In the genomic region with DNA sequence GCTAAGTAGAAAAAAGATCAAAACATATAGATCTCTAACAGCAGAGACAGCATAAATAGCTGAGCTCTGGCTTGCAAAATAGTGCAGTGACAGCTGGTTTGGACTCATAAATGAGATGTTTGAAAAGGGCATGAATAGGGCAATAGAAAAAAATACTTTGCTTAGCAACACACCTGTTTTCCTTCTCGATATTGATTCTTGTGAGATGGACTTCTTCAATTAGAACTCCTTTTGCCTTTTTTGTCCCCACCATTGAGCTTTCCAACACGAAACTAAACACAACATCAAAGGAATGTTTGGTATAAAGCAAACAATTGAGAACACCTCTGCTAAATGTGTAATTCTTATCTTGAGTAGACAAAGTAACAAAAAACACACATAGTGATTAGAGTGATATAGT, we compare ENCODE assay signal across 21 cellular contexts.
"Had no signal": no experiment of that assay in that cellular context is flagged by ENCODE, and none has a peak within 500 bp of the region (broad histone marks: within the 10 kb centered on the region; RNA-seq: fewer than 3 reads in every experiment).

No MANE protein-coding gene starts in this region.

- H3K4me1 Mint-ChIP-seq: naive B cell; stimulated activated naive CD8-positive, alpha-beta T cell treated with anti-CD3 and anti-CD28 coated beads, Interleukin-15, amount 100 ng/mL, for 72 hours had no signal

- ATAC-seq: left ventricle myocardium superior; lower lobe of right lung; right lobe of liver; stimulated activated naive CD8-positive, alpha-beta T cell treated with anti-CD3 and anti-CD28 coated beads, Interleukin-15, amount 100 ng/mL, for 72 hours; upper lobe of right lung had no signal

- H3K4me3 ChIP-seq: dorsolateral prefrontal cortex, lower lobe of right lung, ovary, right lobe of liver, smooth muscle cell, suprapubic skin, transverse colon, upper lobe of right lung, uterus had no signal

- H3K27ac Mint-ChIP-seq: naive B cell; stimulated activated naive CD8-positive, alpha-beta T cell treated with anti-CD3 and anti-CD28 coated beads, Interleukin-15, amount 100 ng/mL, for 72 hours had no signal

- H3K27me3 Mint-ChIP-seq: naive B cell; stimulated activated naive CD8-positive, alpha-beta T cell treated with anti-CD3 and anti-CD28 coated beads, Interleukin-15, amount 100 ng/mL, for 72 hours had no signal

- H3K36me3 Mint-ChIP-seq: naive B cell had no signal

- DNase-seq: dorsolateral prefrontal cortex; effector CD4-positive, alpha-beta T cell; hypothalamus; left ventricle myocardium superior; lower lobe of right lung; naive B cell; nephron progenitor cell; occipital lobe; ovary; right lobe of liver; stimulated activated CD4-positive, alpha-beta T cell treated with anti-CD3 and anti-CD28 coated beads, Interleukin-12 subunit alpha, Interleukin-12 subunit beta, amount 100 ng/mL, for 4 hours; stimulated activated CD4-positive, alpha-beta T cell treated with anti-CD3 and anti-CD28 coated beads, Interleukin-1b, Interleukin-23, amount 100 ng/mL, for 48 hours; stimulated activated CD4-positive, alpha-beta T cell treated with anti-CD3 and anti-CD28 coated beads, Interleukin-4, amount 100 ng/mL, for 1 hour; stimulated activated CD8-positive, alpha-beta memory T cell treated with anti-CD3 and anti-CD28 coated beads, Interleukin-4, amount 100 ng/mL, for 48 hours; stimulated activated naive CD4-positive, alpha-beta T cell; stimulated activated naive CD8-positive, alpha-beta T cell treated with anti-CD3 and anti-CD28 coated beads, Interleukin-15, amount 100 ng/mL, for 72 hours; transverse colon; upper lobe of right lung; uterus had no signal

- H3K9me3 Mint-ChIP-seq: nephron progenitor cell had no signal

- H3K4me3 Mint-ChIP-seq: naive B cell; nephron progenitor cell; stimulated activated naive CD8-positive, alpha-beta T cell treated with anti-CD3 and anti-CD28 coated beads, Interleukin-15, amount 100 ng/mL, for 72 hours had no signal
